In the genomic region with DNA sequence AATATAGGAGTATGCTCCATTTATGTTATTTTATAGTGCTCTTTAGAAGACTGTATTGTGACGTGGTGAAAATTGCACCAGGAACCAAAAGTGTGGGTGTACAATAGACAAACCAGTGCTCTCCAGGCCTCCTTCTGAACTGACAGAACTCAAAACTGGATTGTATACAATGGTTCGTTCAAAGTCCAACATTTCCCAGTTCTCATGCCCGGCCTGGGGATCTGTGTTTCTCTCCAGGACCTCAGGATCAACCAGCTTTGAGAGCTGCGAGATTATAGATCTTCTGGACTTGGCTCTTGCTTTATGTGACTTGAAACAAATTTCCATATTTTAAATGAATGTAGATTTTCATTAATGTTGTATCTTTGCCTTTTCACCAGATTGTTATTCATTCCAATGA, we compare ENCODE assay signal across 18 cellular contexts.
DNase-seq lines count a peak whose midpoint lies in the region; FAIRE-seq and TF ChIP-seq lines count a peak whose summit lies in the region.
"Had no signal": no experiment of that assay in that cellular context is flagged by ENCODE, and none has a peak within 500 bp of the region (broad histone marks: within the 10 kb centered on the region; RNA-seq: fewer than 3 reads in every experiment).

No MANE protein-coding gene starts in this region.

- TF ChIP-seq CTCF in vagina (IDR thresholded peaks at IDR 0.05), result no peak

- intact Hi-C loops in vagina (cut with DNase I), result no loop called here

- no peak for FAIRE-seq in small intestine (lab: Jason Lieb, UNC)
- FAIRE-seq: A204.1, G401.6, GM12891 had no signal

- H3K9me3 ChIP-seq in small intestine (ENCODE audit: control insufficient read depth, low read depth), result no peaks in the 10 kb centered on the region
- H3K9me3 ChIP-seq in vagina, result no peaks in the 10 kb centered on the region
- H3K9me3 ChIP-seq: BE2C, Caco-2, HAP-1 had no signal

- no peak overlapping the region for H3K27ac ChIP-seq in small intestine (ENCODE audit: low read depth in 1 of 2, low read length in 1 of 2)
- no peak overlapping the region for H3K27ac ChIP-seq in vagina
- H3K27ac ChIP-seq: GM23248 had no signal

- peak; percentile 68 for DNase-seq in COLO668 (lab: John Stamatoyannopoulos, UW; ENCODE audit: unreplicated experiment)
- DNase-seq in HuH-7.5 (ENCODE audit: low spot score), result peak; percentile 6
- peak; percentile 12 for DNase-seq in mucosa of gallbladder (ENCODE audit: low spot score)
- DNase-seq in small intestine, result peak; percentile 29
- no peak for DNase-seq in vagina (ENCODE audit: extremely low spot score in 2 of 2)
- no peak for DNase-seq in activated naive CD4-positive, alpha-beta T cell treated with Interleukin-2 at 50 U/mL for 16 hours
- DNase-seq: ACHN; BE2C; C1 segment of cervical spinal cord; Caco-2; CD4-positive, CD25-positive, alpha-beta regulatory T cell; CD8-positive, alpha-beta memory T cell; GM23248; IMR-90 had no signal

- H3K36me3 ChIP-seq in small intestine (ENCODE audit: control insufficient read depth in 2 of 2, insufficient read depth in 2 of 2, low read length in 2 of 2) (peaks cover 0 to 4% of the 10 kb centered on the region in 2 donors), vagina (no peaks in the 10 kb centered on the region)
- H3K36me3 ChIP-seq: BE2C, HAP-1 had no signal

- H3K27me3 ChIP-seq in small intestine (ENCODE audit: control insufficient read depth in 2 of 2, insufficient read depth in 2 of 2, low read length in 2 of 2) (peaks cover 0 to 2% of the 10 kb centered on the region in 2 donors), vagina (no peaks in the 10 kb centered on the region)
- H3K27me3 ChIP-seq: BE2C had no signal

- H3K4me1 ChIP-seq in small intestine (ENCODE audit: control insufficient read depth in 2 of 2, insufficient read depth in 1 of 2, low read depth in 1 of 2, low read length in 1 of 2), result no peaks in the 10 kb centered on the region
- no peaks in the 10 kb centered on the region for H3K4me1 ChIP-seq in vagina
- H3K4me1 ChIP-seq: BE2C, Caco-2, HAP-1 had no signal

- TF ChIP-seq POLR2A in vagina (IDR thresholded peaks at IDR 0.05), result no peak

- no peak overlapping the region for H3K4me3 ChIP-seq in small intestine (ENCODE audit: low read depth in 1 of 2, low read length in 2 of 2)
- H3K4me3 ChIP-seq in vagina, result no peak overlapping the region
- H3K4me3 ChIP-seq: GM23248, HAP-1 had no signal

- WGBS in small intestine, 3 donors, result 30 to 54% (median 38%) methylated on average over 4 of the region's 4 CpGs

Comparison
In these comparisons a context has a peak if more than half of its experiments do, and no peak if none do; other contexts are left out.
1. DNase-seq: peak in COLO668 (single experiment), HuH-7.5 (single experiment), mucosa of gallbladder (single experiment) and small intestine (single experiment); none in vagina (0 of 2) and activated naive CD4-positive, alpha-beta T cell treated with Interleukin-2 at 50 U/mL for 16 hours (single experiment).